Comparison of ENCODE assay signal across 21 cellular contexts in the genomic region with DNA sequence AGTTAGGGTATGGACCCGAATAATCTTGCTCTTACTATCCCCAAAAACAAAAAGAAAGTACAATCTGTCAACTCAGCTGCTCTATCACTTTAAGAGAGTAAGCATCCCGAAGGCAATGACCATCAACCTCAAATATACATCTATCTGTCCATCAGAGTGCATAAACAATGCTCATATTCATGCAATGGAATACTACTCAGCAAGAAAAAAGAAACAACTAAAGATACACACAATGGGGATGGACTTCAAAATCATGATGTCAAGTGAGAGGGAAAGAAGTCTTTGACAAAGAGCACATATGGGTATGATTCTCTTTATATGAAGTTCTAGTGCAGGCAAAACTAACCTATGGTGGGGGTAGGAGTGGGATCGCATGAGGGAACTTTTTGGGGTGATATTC. TPM values are rescaled to one million over a fixed set of nuclear protein-coding genes. Genes with fewer than 3 reads are reported as not detected.
A peak's percentile ranks its signal among the peaks of the same experiment; 100 is the strongest.
DNase-seq lines count a peak whose midpoint lies in the region; ATAC-seq, FAIRE-seq and TF ChIP-seq lines count a peak whose summit lies in the region.
"Had no signal": no experiment of that assay in that cellular context is flagged by ENCODE, and none has a peak within 500 bp of the region (broad histone marks: within the 10 kb centered on the region; RNA-seq: fewer than 3 reads in every experiment).

No MANE protein-coding gene starts in this region.

- no peaks in the 10 kb centered on the region for H3K9me2 ChIP-seq in hepatocyte (replicated peaks; ENCODE audit: insufficient read depth)

- no peak overlapping the region for H2AFZ ChIP-seq in K562 (ENCODE audit: low read depth, low read length)
- no peak overlapping the region for H2AFZ ChIP-seq in hepatocyte

- DNase-seq in K562 (ENCODE audit: extremely low read depth in 1 of 4, low spot score in 3 of 4) (no peak), hepatocyte (ENCODE audit: low spot score) (no peak), erythroblast (lab: John Stamatoyannopoulos, UW) (no peak), globus pallidus (ENCODE audit: low spot score) (no peak), hepatic stellate cell (ENCODE audit: low spot score) (no peak)
- no peak for DNase-seq in stimulated activated CD4-positive, alpha-beta T cell treated with anti-CD3 and anti-CD28 coated beads, Interleukin-12 subunit alpha, Interleukin-12 subunit beta, amount 100 ng/mL, for 4 hours
- DNase-seq: AML-193; Calu3; CD8-positive, alpha-beta T cell; DMS79 treated with DMSO at 0.1 percent for 48 hours; GF-D8 had no signal

- H4K20me1 ChIP-seq in K562 (replicated peaks; ENCODE audit: control insufficient read depth, insufficient read depth, low read length) (no peaks in the 10 kb centered on the region), hepatocyte (ENCODE audit: insufficient read depth, poor library complexity, severe bottlenecking) (peaks cover 5% of the 10 kb centered on the region)

- POLR2A ChIA-PET in HEK293 (lab: Yijun Ruan, JAX) (no interaction called here), K562 (lab: Yijun Ruan, JAX) (interaction anchor here (1.5 kb wide), 1 partner anchor 22 kb away, joined by 3 read pairs; no protein-coding TSS in a partner anchor)

- ATAC-seq in K562: no peak
- ATAC-seq: A549; CD8-positive, alpha-beta T cell had no signal

- intact Hi-C loops in K562 (cut with micrococcal nuclease): no loop called here

- H3K9me3 ChIP-seq in HEK293 (ENCODE audit: control insufficient read depth, insufficient read depth, low read depth, low read length): no peaks in the 10 kb centered on the region
- no peaks in the 10 kb centered on the region for H3K9me3 ChIP-seq in K562 (replicated peaks; ENCODE audit: control insufficient read depth, insufficient read depth, low read depth, low read length)
- H3K9me3 ChIP-seq in hepatocyte (ENCODE audit: low read depth): no peaks in the 10 kb centered on the region
- no peaks in the 10 kb centered on the region for H3K9me3 ChIP-seq in liver (ENCODE audit: control insufficient read depth in 4 of 4, low read length in 3 of 4)
- H3K9me3 ChIP-seq: A549, Caco-2 had no signal

- H3K27me3 ChIP-seq in K562 (ENCODE audit: control insufficient read depth in 2 of 2, insufficient read depth in 2 of 2, low read length in 2 of 2) (no peaks in the 10 kb centered on the region), hepatocyte (no peaks in the 10 kb centered on the region), liver (ENCODE audit: control insufficient read depth in 4 of 4, insufficient read depth in 4 of 4, low read length in 3 of 4) (no peaks in the 10 kb centered on the region)
- H3K27me3 ChIP-seq: BLaER1 treated with 17β-estradiol and CSF1 and Interleukin-3, amounts not matched to agents 10 nM and 100 nM had no signal

- H3K4me2 ChIP-seq in K562 (ENCODE audit: insufficient read depth, low read length): no peak overlapping the region
- peak overlapping the region; percentile 37 for H3K4me2 ChIP-seq in hepatocyte
- H3K4me2 ChIP-seq: A549; BLaER1 treated with 17β-estradiol and CSF1 and Interleukin-3, amounts not matched to agents 10 nM and 100 nM had no signal

- FAIRE-seq in K562 (lab: Jason Lieb, UNC): no peak
- FAIRE-seq: A549, D721Med, G401.6, GM12891 had no signal

- H3K4me3 ChIP-seq in HEK293 (ENCODE audit: low read depth, low read length) (no peak overlapping the region), K562 (no peak overlapping the region), hepatocyte (no peak overlapping the region), liver (ENCODE audit: low read depth in 1 of 3, low read length in 3 of 3) (no peak overlapping the region)
- H3K4me3 ChIP-seq: A549; BLaER1 treated with 17β-estradiol and CSF1 and Interleukin-3, amounts not matched to agents 10 nM and 100 nM had no signal

- peaks cover 5% of the 10 kb centered on the region for H3K9me1 ChIP-seq in K562 (ENCODE audit: control insufficient read depth, insufficient read depth, low read length)

- CTCF ChIA-PET in HEK293 (lab: Yijun Ruan, JAX): no interaction called here
- CTCF ChIA-PET in K562 (lab: Yijun Ruan, JAX; ENCODE audit: low intra/inter-chr PET ratio): no interaction called here

- in situ Hi-C loops in K562 (cut with MboI): no loop called here

- no peak for TF ChIP-seq EP300 in K562 (IDR thresholded peaks at IDR 0.05; ENCODE audit: low read length)

- no TSS peak for BruUV-seq in K562 (replicated peaks; lab: Mats Ljungman, UMichigan)

- no peak overlapping the region for H3K9ac ChIP-seq in K562 (ENCODE audit: insufficient read depth in 1 of 2, low read depth in 2 of 2, low read length in 2 of 2)
- no peak overlapping the region for H3K9ac ChIP-seq in liver (ENCODE audit: low read depth in 1 of 2, low read length in 2 of 2)
- H3K9ac ChIP-seq: BLaER1 treated with 17β-estradiol and CSF1 and Interleukin-3, amounts not matched to agents 10 nM and 100 nM had no signal

- WGBS in K562 (ENCODE audit: insufficient coverage, low coverage, missing lambda C conversion rate): 62% methylated on average over 3 of the region's 3 CpGs
- 93% methylated on average over 3 of the region's 3 CpGs for WGBS in hepatocyte (ENCODE audit: low lambda C conversion rate, missing lambda C conversion rate)
- WGBS in liver: 89% methylated on average over 3 of the region's 3 CpGs

- peaks cover 71% of the 10 kb centered on the region for H3K79me2 ChIP-seq in K562 (ENCODE audit: control insufficient read depth, insufficient read depth, low read length)
- peaks cover 99% of the 10 kb centered on the region for H3K79me2 ChIP-seq in hepatocyte

- TF ChIP-seq CTCF in HEK293 (tag by site-specific recombination; IDR thresholded peaks at IDR 0.05): no peak
- TF ChIP-seq CTCF in K562 (IDR thresholded peaks at IDR 0.05 in 2 of 3, conservative IDR thresholded peaks at IDR 0.05 in 1 of 3; ENCODE audit: insufficient read depth in 2 of 3, low read depth in 1 of 3, low read length in 3 of 3): no peak
- TF ChIP-seq CTCF in hepatocyte (IDR thresholded peaks at IDR 0.05; ENCODE audit: poor library complexity): no peak
- TF ChIP-seq CTCF in liver (IDR thresholded peaks at IDR 0.05; ENCODE audit: low read depth, low read length, missing input control): no peak

- H3K27ac ChIP-seq in HEK293 (ENCODE audit: extremely low read depth, low read depth, low read length) (no peak overlapping the region), K562 (ENCODE audit: extremely low read depth, low read depth, low read length) (no peak overlapping the region), hepatocyte (no peak overlapping the region), liver (ENCODE audit: low read depth in 1 of 2, low read length in 2 of 2) (peak overlapping the region; percentile 31 to 48)
- H3K27ac ChIP-seq: 22Rv1; A549; BLaER1 treated with 17β-estradiol and CSF1 and Interleukin-3, amounts not matched to agents 10 nM and 100 nM; C4-2B had no signal

- H3K36me3 ChIP-seq in HEK293 (ENCODE audit: control insufficient read depth in 2 of 2, insufficient read depth in 1 of 2, low read length in 2 of 2) (peaks cover 0 to 14% of the 10 kb centered on the region in 2 experiments; a peak in 2 of 3 replicates), K562 (ENCODE audit: control insufficient read depth, insufficient read depth, low read length) (peaks cover 41% of the 10 kb centered on the region; the same call in 2 of the 3 replicates), hepatocyte (replicated peaks; ENCODE audit: insufficient read depth, low read depth) (no peaks in the 10 kb centered on the region), liver (ENCODE audit: control insufficient read depth in 4 of 4, insufficient read depth in 3 of 4, low read depth in 1 of 4, low read length in 3 of 4) (peaks cover 3 to 6% (median 4%) of the 10 kb centered on the region in 4 donors)

- TF ChIP-seq POLR2A in K562 (conservative IDR thresholded peaks at IDR 0.05): no peak
- TF ChIP-seq POLR2A in erythroblast (IDR thresholded peaks at IDR 0.05; ENCODE audit: low read length): no peak

- H3K4me1 ChIP-seq in HEK293 (ENCODE audit: control insufficient read depth, insufficient read depth, low read length) (no peaks in the 10 kb centered on the region), K562 (replicated peaks in 1 of 2; ENCODE audit: control insufficient read depth in 2 of 2, insufficient read depth in 2 of 2, low read length in 2 of 2) (peaks cover 14 to 34% of the 10 kb centered on the region in 2 experiments; a peak in 4 of 5 replicates), hepatocyte (ENCODE audit: insufficient read depth) (peaks cover 17% of the 10 kb centered on the region), liver (ENCODE audit: control insufficient read depth in 4 of 4, insufficient read depth in 4 of 4, low read length in 3 of 4) (peaks cover 14 to 55% (median 35%) of the 10 kb centered on the region in 4 donors)

- TF ChIP-seq RAD21 in K562 (CRISPR knock-in tag; conservative IDR thresholded peaks at IDR 0.05 in 1 of 2, IDR thresholded peaks at IDR 0.05 in 1 of 2): no peak
- TF ChIP-seq RAD21 in liver (IDR thresholded peaks at IDR 0.05): no peak

TF ChIP-seq in HEK293, 187 proteins besides CTCF, POLR2A, EP300 and RAD21 (continues in another document):
- no peak for TF ChIP-seq ZSCAN30 (tag by site-specific recombination; IDR thresholded peaks at IDR 0.05)
- TF ChIP-seq ZNF146 (tag by site-specific recombination; IDR thresholded peaks at IDR 0.05): peak; percentile 89

TF ChIP-seq in K562, 482 proteins besides CTCF, POLR2A, EP300 and RAD21 (continues in another document):
- peak; percentile 54 for TF ChIP-seq ZNF146 (CRISPR knock-in tag; IDR thresholded peaks at IDR 0.05; ENCODE audit: unreplicated experiment)

TF ChIP-seq in liver, 16 proteins besides CTCF, POLR2A, EP300 and RAD21 (continues in another document):
- no peak for TF ChIP-seq SP1 (IDR thresholded peaks at IDR 0.05)

RNA-seq across cellular contexts. Expression of gene MYO18A, which starts 9.5 kb away (rescaled TPM):
- total RNA-seq in K562 (2011; cell fraction: chromatin; rRNA removed; ENCODE audit: low replicate concordance): 148 and 349 TPM in 2 replicates
- 124 and 136 TPM in 2 replicates for total RNA-seq in K562 (2011; cell fraction: nucleolus; rRNA removed)
- 129 and 134 TPM in 2 replicates for total RNA-seq in K562 (2011; cell fraction: nucleoplasm; rRNA removed)
- 41.7 and 42.3 TPM in 2 replicates for total RNA-seq in K562 (2014; rRNA removed)
- 10.4 and 16.4 TPM in 2 replicates for total RNA-seq in K562 (2014; rRNA removed; fragmentation: Illumina TruSeq; extraction: Trizol)
- total RNA-seq in K562 (2015; rRNA removed; fragmentation: Illumina TruSeq; extraction: Trizol): 17.1 and 19.2 TPM in 2 replicates
- total RNA-seq in K562 (2021): 51.8 and 65.4 TPM in 2 replicates
- 8.1 and 10.7 TPM in 2 replicates for polyA plus RNA-seq in K562 (2011; rRNA removed)
- polyA plus RNA-seq in K562 (2011; cell fraction: cytosol; rRNA removed): 7.3 and 9.5 TPM in 2 replicates
- polyA plus RNA-seq in K562 (2011; cell fraction: nucleus; rRNA removed): 62.2 and 107 TPM in 2 replicates
- polyA plus RNA-seq in K562 (2012): 31.3 and 34.9 TPM in 2 replicates
- polyA plus RNA-seq in K562 (2014; fragmentation: Illumina TruSeq; extraction: Trizol): 34.4 and 39.1 TPM in 2 replicates
- 1 to 10 TPM; 2.5 TPM for polyA plus RNA-seq in K562 (2014; fragmentation: Nextera tagmentation; extraction: Ambion mirVana)
- polyA plus RNA-seq in K562 (2014; rRNA removed): 20.4 and 32.3 TPM in 2 replicates
- 12.1 and 19.8 TPM in 2 replicates for polyA minus RNA-seq in K562 (2011; rRNA and poly(A)+ RNA removed)
- 22.1 and 22.6 TPM in 2 replicates for polyA minus RNA-seq in K562 (2011; cell fraction: cytosol; rRNA and poly(A)+ RNA removed)
- 40.4 and 54.3 TPM in 2 replicates for polyA minus RNA-seq in K562 (2011; cell fraction: nucleus; rRNA and poly(A)+ RNA removed)
- total RNA-seq in hepatocyte: 22.0 and 35.6 TPM in 2 replicates
- polyA plus RNA-seq in hepatocyte: 32.2 and 33.8 TPM in 2 replicates
- total RNA-seq in liver: 10 to 100 TPM; 38.2 to 81.6 TPM
- 10 to 100 TPM; 26.3 to 36.4 TPM for polyA plus RNA-seq in liver

Comparison
In these comparisons a context has a peak if more than half of its experiments do, and no peak if none do; other contexts are left out.
1. H3K27ac ChIP-seq: peak in liver (2 of 2); none in HEK293 (single experiment), K562 (single experiment) and hepatocyte (single experiment).
2. Of the 44 proteins assayed by ChIP-seq in both K562 and HEK293: peak only in K562: none; only in HEK293: none; in both: ZNF146; in neither: 43.